ENCODE assay signal across 24 cellular contexts in genomic region chr14:68317239-68317638, GRCh38.
"Had no signal": no experiment of that assay in that cellular context is flagged by ENCODE, and none has a peak within 500 bp of the region (broad histone marks: within the 10 kb centered on the region; RNA-seq: fewer than 3 reads in every experiment).

No MANE protein-coding gene starts in this region.

- H3K36me3 ChIP-seq: esophagus muscularis mucosa, heart right ventricle, suprapubic skin, tibial artery, upper lobe of right lung had no signal

- H3K27ac ChIP-seq: esophagus muscularis mucosa, foreskin keratinocyte, heart right ventricle, suprapubic skin, tibial artery, upper lobe of right lung had no signal

- FAIRE-seq: colon had no signal

- H3K4me1 ChIP-seq: foreskin keratinocyte, suprapubic skin, upper lobe of right lung had no signal

- ATAC-seq: activated CD4-positive, alpha-beta T cell treated with anti-CD3 and anti-CD28 coated beads for 36 hours; activated CD8-positive, alpha-beta memory T cell treated with anti-CD3 and anti-CD28 coated beads, Interleukin-2, amount 10 ng/mL, durations not matched to agents 7 days and 5 days; activated CD8-positive, alpha-beta T cell treated with anti-CD3 and anti-CD28 coated beads, Interleukin-2, amount 10 ng/mL, durations not matched to agents 7 days and 5 days; activated T-cell treated with anti-CD3 and anti-CD28 coated beads, Interleukin-2, amount 50 U/mL, for 72 hours; foreskin keratinocyte; heart right ventricle; naive thymus-derived CD8-positive, alpha-beta T cell; upper lobe of right lung had no signal

- DNase-seq: activated CD4-positive, alpha-beta T cell treated with anti-CD3 and anti-CD28 coated beads for 36 hours; activated CD4-positive, CD25-positive, alpha-beta regulatory T cell; activated CD8-positive, alpha-beta memory T cell treated with anti-CD3 and anti-CD28 coated beads, Interleukin-2, amount 10 ng/mL, durations not matched to agents 7 days and 5 days; activated CD8-positive, alpha-beta T cell treated with anti-CD3 and anti-CD28 coated beads, Interleukin-2, amount 10 ng/mL, durations not matched to agents 7 days and 5 days; activated effector memory CD4-positive, alpha-beta T cell treated with Interleukin-2 at 50 U/mL for 16 hours; activated naive CD4-positive, alpha-beta T cell treated with Interleukin-2 at 50 U/mL for 16 hours; activated T-cell treated with anti-CD3 and anti-CD28 coated beads for 4 hours; activated T-cell treated with anti-CD3 and anti-CD28 coated beads, Interleukin-2, amount 50 U/mL, for 72 hours; anterior cingulate cortex; dermis blood vessel endothelial cell; effector CD4-positive, alpha-beta T cell; foreskin keratinocyte; heart right ventricle; midbrain; naive thymus-derived CD8-positive, alpha-beta T cell; right cardiac atrium; stimulated activated CD4-positive, alpha-beta T cell treated with anti-CD3 and anti-CD28 coated beads, Interleukin-2, amount 100 ng/mL, for 48 hours; tibial artery; upper lobe of right lung had no signal

- H3K27ac Mint-ChIP-seq: activated CD4-positive, alpha-beta T cell treated with anti-CD3 and anti-CD28 coated beads for 36 hours; activated CD8-positive, alpha-beta memory T cell treated with anti-CD3 and anti-CD28 coated beads, Interleukin-2, amount 10 ng/mL, durations not matched to agents 7 days and 5 days; activated CD8-positive, alpha-beta T cell treated with anti-CD3 and anti-CD28 coated beads, Interleukin-2, amount 10 ng/mL, durations not matched to agents 7 days and 5 days; activated naive CD8-positive, alpha-beta T cell; activated T-cell treated with anti-CD3 and anti-CD28 coated beads, Interleukin-2, amount 50 U/mL, for 72 hours; memory B cell had no signal

- H3K9me3 ChIP-seq: esophagus muscularis mucosa, heart right ventricle, suprapubic skin, tibial artery, upper lobe of right lung had no signal

- H3K4me3 Mint-ChIP-seq: activated CD4-positive, alpha-beta T cell treated with anti-CD3 and anti-CD28 coated beads for 36 hours; activated CD8-positive, alpha-beta memory T cell treated with anti-CD3 and anti-CD28 coated beads, Interleukin-2, amount 10 ng/mL, durations not matched to agents 7 days and 5 days; activated CD8-positive, alpha-beta T cell treated with anti-CD3 and anti-CD28 coated beads, Interleukin-2, amount 10 ng/mL, durations not matched to agents 7 days and 5 days; activated naive CD8-positive, alpha-beta T cell; activated T-cell treated with anti-CD3 and anti-CD28 coated beads, Interleukin-2, amount 50 U/mL, for 72 hours; memory B cell; naive thymus-derived CD8-positive, alpha-beta T cell had no signal

- H3K27me3 Mint-ChIP-seq: activated CD4-positive, alpha-beta T cell treated with anti-CD3 and anti-CD28 coated beads for 36 hours; activated CD8-positive, alpha-beta memory T cell treated with anti-CD3 and anti-CD28 coated beads, Interleukin-2, amount 10 ng/mL, durations not matched to agents 7 days and 5 days; activated naive CD8-positive, alpha-beta T cell; memory B cell; naive thymus-derived CD8-positive, alpha-beta T cell had no signal

- H3K4me3 ChIP-seq: esophagus muscularis mucosa, heart right ventricle, suprapubic skin, tibial artery, upper lobe of right lung had no signal

- H3K27me3 ChIP-seq: esophagus muscularis mucosa, foreskin keratinocyte, heart right ventricle, suprapubic skin, tibial artery, upper lobe of right lung had no signal

- H3K9me3 Mint-ChIP-seq: activated T-cell treated with anti-CD3 and anti-CD28 coated beads, Interleukin-2, amount 50 U/mL, for 72 hours; memory B cell had no signal
